ENCODE assay signal across 2 cellular contexts in genomic region chr17:49969134-49969759, GRCh38.
TF ChIP-seq lines count a peak whose summit lies in the region.

TSS of gene DLX4 (plus strand) at chr17:49969190. CDS start at chr17:49969469, 279 bp downstream.

TF ChIP-seq in IMR-90, 13 proteins besides CTCF, POLR2A, EP300 and RAD21 (continued from another document):
- TF ChIP-seq SMC3 (IDR thresholded peaks at IDR 0.05; ENCODE audit: low read depth, low read length) (no peak), ELK1 (IDR thresholded peaks at IDR 0.05; ENCODE audit: borderline replicate concordance, low read depth, low read length) (no peak), MXI1 (IDR thresholded peaks at IDR 0.05; ENCODE audit: borderline replicate concordance, low read depth, low read length) (no peak), MAFK (IDR thresholded peaks at IDR 0.05; ENCODE audit: low read depth, low read length) (no peak), RFX5 (IDR thresholded peaks at IDR 0.05; ENCODE audit: low read depth, low read length) (no peak), BHLHE40 (IDR thresholded peaks at IDR 0.05; ENCODE audit: low read depth, low read length) (no peak), USF2 (IDR thresholded peaks at IDR 0.05; ENCODE audit: low read depth, low read length) (no peak), NFE2L2 (IDR thresholded peaks at IDR 0.05; ENCODE audit: low read depth, low read length) (no peak), CEBPB (IDR thresholded peaks at IDR 0.05; ENCODE audit: low read depth, low read length) (no peak), FOS (IDR thresholded peaks at IDR 0.05; ENCODE audit: low read depth, low read length) (no peak), CHD1 (IDR thresholded peaks at IDR 0.05; ENCODE audit: low read depth, low read length) (no peak), MAZ (IDR thresholded peaks at IDR 0.05; ENCODE audit: borderline replicate concordance, low read depth, low read length) (no peak)
TF ChIP-seq in IMR-90: peak in this region for 0.

TF ChIP-seq in K562, 482 proteins besides CTCF, POLR2A, EP300 and RAD21 (continued from another document):
- TF ChIP-seq ZBTB7A (IDR thresholded peaks at IDR 0.05; ENCODE audit: borderline replicate concordance, control insufficient read depth, low read depth, low read length) (peak; percentile 14; the same call in 1 of the 2 replicates), PTTG1 (tag; IDR thresholded peaks at IDR 0.05; ENCODE audit: low read depth) (no peak), RCOR1 (IDR thresholded peaks at IDR 0.05; ENCODE audit: borderline replicate concordance in 1 of 2, low read depth in 2 of 2, low read length in 2 of 2) (no peak), RBBP5 (IDR thresholded peaks at IDR 0.05; ENCODE audit: borderline replicate concordance, insufficient read depth, low read length, poor library complexity, severe bottlenecking) (peak; percentile 14), TFAP4 (CRISPR knock-in tag; IDR thresholded peaks at IDR 0.05; ENCODE audit: borderline replicate concordance) (0 out of 2 replicates have a peak, but pooled peaks have one; percentile 4), ZFX (CRISPR knock-in tag; IDR thresholded peaks at IDR 0.05) (0 out of 2 replicates have a peak, but pooled peaks have one; percentile 3), ZBTB43 (CRISPR knock-in tag; IDR thresholded peaks at IDR 0.05) (0 out of 2 replicates have a peak, but pooled peaks have one; percentile 0), VEZF1 (CRISPR knock-in tag; IDR thresholded peaks at IDR 0.05) (peak; percentile 57; the same call in 1 of the 2 replicates), KLF1 (tag; IDR thresholded peaks at IDR 0.05) (peak; percentile 67; the same call in 1 of the 2 replicates), NCOA6 (IDR thresholded peaks at IDR 0.05) (0 out of 2 replicates have a peak, but pooled peaks have one; percentile 32), THRB (CRISPR knock-in tag; conservative IDR thresholded peaks at IDR 0.05) (no peak), PCBP1 (IDR thresholded peaks at IDR 0.05; ENCODE audit: low read depth, low read length, poor library complexity, severe bottlenecking) (peak; percentile 73), NFYB (IDR thresholded peaks at IDR 0.05; ENCODE audit: extremely low read depth, insufficient read length) (peak; percentile 4), PHTF2 (CRISPR knock-in tag; IDR thresholded peaks at IDR 0.05) (no peak), ETS1 (conservative IDR thresholded peaks at IDR 0.05; ENCODE audit: control insufficient read depth, low read depth, low read length) (no peak), CREBBP (IDR thresholded peaks at IDR 0.05; ENCODE audit: low read depth, low read length) (no peak)
